Comparison of ENCODE assay signal across 7 cellular contexts in genomic region chr20:30378721-30379120, GRCh38.
DNase-seq lines count a peak whose midpoint lies in the region; ATAC-seq, FAIRE-seq and TF ChIP-seq lines count a peak whose summit lies in the region.
"Not testable (repeated sequence)": the region's sequence is repeated elsewhere in the genome, so short reads cannot be mapped to it uniquely, and the experiment has no call there.

No MANE protein-coding gene starts in this region.

- H3K4me1 Mint-ChIP-seq in CD8-positive, alpha-beta T cell (ENCODE audit: low read depth), result peaks cover 49% of the 10 kb centered on the region
- peaks cover 0 to 26% (median 17%) of the 10 kb centered on the region in 3 donors for H3K4me1 Mint-ChIP-seq in IgD-negative memory B cell
- H3K4me1 Mint-ChIP-seq in WTC11, result not testable (repeated sequence)
- peaks cover 45% of the 10 kb centered on the region for H3K4me1 Mint-ChIP-seq in activated T-cell treated with anti-CD3 and anti-CD28 coated beads, Interleukin-2, amount 50 U/mL, for 24 hours (ENCODE audit: low read depth)
- H3K4me1 Mint-ChIP-seq in activated naive CD8-positive, alpha-beta T cell treated with anti-CD3 and anti-CD28 coated beads for 36 hours, result peaks cover 37% of the 10 kb centered on the region

- H3K27me3 Mint-ChIP-seq in CD8-positive, alpha-beta T cell (ENCODE audit: low read depth); IgD-negative memory B cell; activated T-cell treated with anti-CD3 and anti-CD28 coated beads, Interleukin-2, amount 50 U/mL, for 24 hours; activated naive CD8-positive, alpha-beta T cell treated with anti-CD3 and anti-CD28 coated beads for 36 hours: not testable (repeated sequence)
- peaks cover 16% of the 10 kb centered on the region for H3K27me3 Mint-ChIP-seq in WTC11 (ENCODE audit: low read depth)

- WGBS in psoas muscle, 3 donors, result 94 to 100% (median 99%) methylated on average over 1 of the region's 1 CpG

- peak overlapping the region; percentile 18 for H3K4me3 Mint-ChIP-seq in CD8-positive, alpha-beta T cell
- peak overlapping the region in 3 of 4 donors; percentile 51 to 96 (median 58) for H3K4me3 Mint-ChIP-seq in IgD-negative memory B cell
- H3K4me3 Mint-ChIP-seq in WTC11, result 0 out of 2 replicates have a peak overlapping the region, but pooled peaks have one; percentile 92
- H3K4me3 Mint-ChIP-seq in activated T-cell treated with anti-CD3 and anti-CD28 coated beads, Interleukin-2, amount 50 U/mL, for 24 hours, result peak overlapping the region; percentile 89
- peak overlapping the region; percentile 94 for H3K4me3 Mint-ChIP-seq in activated naive CD8-positive, alpha-beta T cell treated with anti-CD3 and anti-CD28 coated beads for 36 hours

- POLR2A ChIA-PET in CD8-positive, alpha-beta T cell (lab: Charles Lee); WTC11 (lab: Charles Lee): not testable (repeated sequence)

- H3K36me3 ChIP-seq in CD8-positive, alpha-beta T cell (ENCODE audit: insufficient read depth, low read length); psoas muscle (ENCODE audit: insufficient read depth in 1 of 2, low read depth in 1 of 2): not testable (repeated sequence)

- ATAC-seq in CD8-positive, alpha-beta T cell; WTC11; psoas muscle: not testable (repeated sequence)

- peaks cover 26% of the 10 kb centered on the region for H3K36me3 Mint-ChIP-seq in CD8-positive, alpha-beta T cell
- H3K36me3 Mint-ChIP-seq in IgD-negative memory B cell, WTC11: not testable (repeated sequence)
- H3K36me3 Mint-ChIP-seq in activated T-cell treated with anti-CD3 and anti-CD28 coated beads, Interleukin-2, amount 50 U/mL, for 24 hours (ENCODE audit: low read depth), result peaks cover 41% of the 10 kb centered on the region
- peaks cover 28% of the 10 kb centered on the region for H3K36me3 Mint-ChIP-seq in activated naive CD8-positive, alpha-beta T cell treated with anti-CD3 and anti-CD28 coated beads for 36 hours

- intact Hi-C loops in CD8-positive, alpha-beta T cell (cut with DNase I, micrococcal nuclease), result loop anchor here in 1 of 2 experiments (10.0 kb wide), 1 partner anchor 694 kb away; no protein-coding TSS in a partner anchor
- intact Hi-C loops in psoas muscle (cut with DNase I), result not testable (repeated sequence)

- H3K27me3 ChIP-seq in CD8-positive, alpha-beta T cell (ENCODE audit: insufficient read depth, low read length); psoas muscle (ENCODE audit: insufficient read depth in 3 of 3, low read length in 2 of 3): not testable (repeated sequence)

- not testable (repeated sequence) for TF ChIP-seq CTCF in CD8-positive, alpha-beta T cell (IDR thresholded peaks at IDR 0.05); WTC11 (IDR thresholded peaks at IDR 0.05); psoas muscle (IDR thresholded peaks at IDR 0.05)

- H3K4me1 ChIP-seq in CD8-positive, alpha-beta T cell (ENCODE audit: insufficient read depth, low read length); psoas muscle: not testable (repeated sequence)

- H3K27ac ChIP-seq in CD8-positive, alpha-beta T cell (ENCODE audit: low read depth, low read length); psoas muscle: not testable (repeated sequence)

- H3K9me3 ChIP-seq in CD8-positive, alpha-beta T cell (ENCODE audit: low read length); psoas muscle: not testable (repeated sequence)

- DNase-seq in CD8-positive, alpha-beta T cell; WTC11 (ENCODE audit: low spot score); activated T-cell treated with anti-CD3 and anti-CD28 coated beads, Interleukin-2, amount 50 U/mL, for 24 hours; activated naive CD8-positive, alpha-beta T cell treated with anti-CD3 and anti-CD28 coated beads for 36 hours; psoas muscle: not testable (repeated sequence)

- not testable (repeated sequence) for H3K4me3 ChIP-seq in CD8-positive, alpha-beta T cell (ENCODE audit: low read depth, low read length)
- peak overlapping the region; percentile 83 for H3K4me3 ChIP-seq in psoas muscle

- FAIRE-seq in endometrium (lab: Jason Lieb, UNC), result peak; percentile 29

- not testable (repeated sequence) for H3K9me3 Mint-ChIP-seq in CD8-positive, alpha-beta T cell; IgD-negative memory B cell; WTC11; activated T-cell treated with anti-CD3 and anti-CD28 coated beads, Interleukin-2, amount 50 U/mL, for 24 hours; activated naive CD8-positive, alpha-beta T cell treated with anti-CD3 and anti-CD28 coated beads for 36 hours

- H3K27ac Mint-ChIP-seq in CD8-positive, alpha-beta T cell; WTC11; activated T-cell treated with anti-CD3 and anti-CD28 coated beads, Interleukin-2, amount 50 U/mL, for 24 hours; activated naive CD8-positive, alpha-beta T cell treated with anti-CD3 and anti-CD28 coated beads for 36 hours: not testable (repeated sequence)
- peak overlapping the region in 1 of 3 donors; percentile 93 for H3K27ac Mint-ChIP-seq in IgD-negative memory B cell

- CTCF ChIA-PET in CD8-positive, alpha-beta T cell (lab: Charles Lee); WTC11 (lab: Charles Lee): not testable (repeated sequence)

Comparison
In these comparisons a context has a peak if more than half of its experiments do, and no peak if none do; other contexts are left out.
1. H3K4me3 Mint-ChIP-seq: peak in every context shown above with its lines; median percentile 94 in activated naive CD8-positive, alpha-beta T cell treated with anti-CD3 and anti-CD28 coated beads for 36 hours; 92 in WTC11; 89 in activated T-cell treated with anti-CD3 and anti-CD28 coated beads, Interleukin-2, amount 50 U/mL, for 24 hours; 58 in IgD-negative memory B cell; 18 in CD8-positive, alpha-beta T cell.